Comparison of ENCODE assay signal across 1 cellular context in genomic region chr16:14301150-14302030, GRCh38.
A peak's percentile ranks its signal among the peaks of the same experiment; 100 is the strongest.
TF ChIP-seq lines count a peak whose summit lies in the region.

No MANE protein-coding gene starts in this region.

TF ChIP-seq in A549, 52 proteins besides CTCF, POLR2A, EP300 and RAD21 (continued from another document):
- TF ChIP-seq BCL3 (IDR thresholded peaks at IDR 0.05) (peak; percentile 39; the same call in 1 of the 3 replicates), MAX (IDR thresholded peaks at IDR 0.05) (peak; percentile 58), FOSL2 (IDR thresholded peaks at IDR 0.05) (0 out of 2 replicates have a peak, but pooled peaks have one; percentile 0), FOSL2 (CRISPR knock-in tag; IDR thresholded peaks at IDR 0.05) (no peak), USF2 (IDR thresholded peaks at IDR 0.05) (no peak), ZFP36 (IDR thresholded peaks at IDR 0.05; ENCODE audit: borderline replicate concordance, partially characterized antibody) (no peak), KDM1A (IDR thresholded peaks at IDR 0.05; ENCODE audit: low read depth) (no peak), JUNB (IDR thresholded peaks at IDR 0.05) (no peak), RNF2 (IDR thresholded peaks at IDR 0.05; ENCODE audit: borderline replicate concordance, low read depth) (no peak), HEYL (CRISPR knock-in tag; IDR thresholded peaks at IDR 0.05) (no peak), BHLHE40 (IDR thresholded peaks at IDR 0.05; ENCODE audit: low read depth, low read length) (no peak), MAFK (IDR thresholded peaks at IDR 0.05; ENCODE audit: partially characterized antibody) (no peak), CBX8 (IDR thresholded peaks at IDR 0.05) (no peak)
